8 cellular contexts compared by ENCODE assay signal in the genomic region with DNA sequence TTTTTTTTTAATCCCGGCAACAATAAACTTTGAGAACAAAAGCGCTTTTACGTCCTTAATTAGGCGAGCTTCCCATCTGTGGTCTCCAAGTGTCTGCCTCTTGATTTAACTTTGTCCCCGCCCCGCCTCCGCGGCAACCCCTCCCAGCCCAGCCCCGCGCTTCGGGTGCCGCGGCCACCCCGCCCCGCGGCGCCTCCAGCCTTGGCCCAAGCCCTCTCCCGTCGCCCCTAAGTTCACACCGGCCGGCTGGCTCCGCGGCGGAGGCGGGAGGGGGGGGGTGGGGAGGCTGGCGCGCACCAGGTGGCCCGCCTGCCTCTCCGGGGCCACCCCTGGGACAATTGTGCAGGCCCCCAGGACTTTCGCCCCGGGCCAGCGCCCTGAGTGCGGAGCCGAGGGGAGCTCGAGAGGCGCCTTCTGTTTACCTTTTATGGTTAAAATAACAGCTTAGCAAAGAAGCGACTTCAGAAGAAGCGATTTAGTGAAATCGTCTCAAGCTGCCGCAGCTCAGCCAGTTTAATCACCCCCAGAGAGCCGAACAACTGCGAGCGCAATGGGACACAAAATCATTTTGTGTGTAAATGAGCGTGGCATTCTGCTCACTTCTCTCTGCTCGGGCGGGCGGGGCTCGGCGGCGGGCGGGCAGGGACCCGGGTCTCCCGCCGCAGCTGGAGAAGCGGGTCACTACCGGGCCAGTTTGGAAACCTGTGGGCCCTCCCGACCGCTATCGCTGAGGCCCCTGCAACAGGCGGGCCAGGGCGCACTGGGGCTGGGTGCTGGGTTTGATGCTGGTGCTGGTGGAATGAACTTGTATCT.
DNase-seq lines count a peak whose midpoint lies in the region; ATAC-seq lines count a peak whose summit lies in the region.

No MANE protein-coding gene starts in this region.

- H3K27ac ChIP-seq in epithelial cell of prostate, result peak overlapping the region; percentile 96

- DNase-seq in NCI-H2227 (lab: John Stamatoyannopoulos, UW; ENCODE audit: unreplicated experiment) (peak; percentile 86), NCI-H2227 treated with DMSO at 0.1 percent for 48 hours (lab: John Stamatoyannopoulos, UW) (no peak), SW480 (ENCODE audit: low spot score) (peak; percentile 60), epithelial cell of prostate (ENCODE audit: low read depth, low spot score) (no peak), amniotic stem cell (lab: John Stamatoyannopoulos, UW) (no peak)

- no peaks in the 10 kb centered on the region for H3K27me3 ChIP-seq in mucosa of stomach (ENCODE audit: control insufficient read depth, insufficient read depth, low read length)

- H3K9ac ChIP-seq in mucosa of stomach (ENCODE audit: low read length), result peak overlapping the region; percentile 61

- peaks cover 14% of the 10 kb centered on the region for H3K4me1 ChIP-seq in mucosa of stomach (ENCODE audit: control insufficient read depth, insufficient read depth, low read length)

- ATAC-seq in GM19467 (IDR thresholded peaks at IDR 0.05; ENCODE audit: unreplicated experiment), result no peak
- no peak for ATAC-seq in GM21447 (IDR thresholded peaks at IDR 0.05; ENCODE audit: unreplicated experiment)

- no peaks in the 10 kb centered on the region for H3K36me3 ChIP-seq in mucosa of stomach (ENCODE audit: control insufficient read depth, insufficient read depth, low read length)

- no peak overlapping the region for H3K4me3 ChIP-seq in mucosa of stomach (ENCODE audit: low read length)

- H3K9me3 ChIP-seq in mucosa of stomach (ENCODE audit: control insufficient read depth, low read length), result no peaks in the 10 kb centered on the region

Comparison
In these comparisons a context has a peak if more than half of its experiments do, and no peak if none do; other contexts are left out.
1. DNase-seq: peak in NCI-H2227 (single experiment) and SW480 (single experiment); none in NCI-H2227 treated with DMSO at 0.1 percent for 48 hours (single experiment), epithelial cell of prostate (single experiment) and amniotic stem cell (single experiment).